ENCODE assay signal across 8 cellular contexts in genomic region chr14:90816686-90817436, GRCh38. TPM values are rescaled to one million over a fixed set of nuclear protein-coding genes. Genes with fewer than 3 reads are reported as not detected.
DNase-seq lines count a peak whose midpoint lies in the region; ATAC-seq and TF ChIP-seq lines count a peak whose summit lies in the region.
"Had no signal": no experiment of that assay in that cellular context is flagged by ENCODE, and none has a peak within 500 bp of the region (broad histone marks: within the 10 kb centered on the region; RNA-seq: fewer than 3 reads in every experiment).

No MANE protein-coding gene starts in this region.

- H3K4me3 Mint-ChIP-seq in activated naive CD8-positive, alpha-beta T cell treated with anti-CD3 and anti-CD28 coated beads for 36 hours: peak overlapping the region; percentile 64

- H3K27ac ChIP-seq in HUES6 (ENCODE audit: low read depth, low read length): no peak overlapping the region
- H3K27ac ChIP-seq in iPS-18a (ENCODE audit: low read length): no peak overlapping the region
- no peak overlapping the region for H3K27ac ChIP-seq in smooth muscle cell (ENCODE audit: low read depth)

- TF ChIP-seq CTCF in smooth muscle cell (IDR thresholded peaks at IDR 0.05; ENCODE audit: borderline replicate concordance, insufficient read depth, poor library complexity, severe bottlenecking) (peak; percentile 0), BE2C (IDR thresholded peaks at IDR 0.05; ENCODE audit: low read depth, low read length) (no peak)

- peak overlapping the region; percentile 52 for H3K4me3 ChIP-seq in HUES6 (ENCODE audit: low read depth, low read length)
- H3K4me3 ChIP-seq in iPS-18a (ENCODE audit: low read length): peak overlapping the region; percentile 32
- peak overlapping the region; percentile 32 for H3K4me3 ChIP-seq in smooth muscle cell
- H3K4me3 ChIP-seq in BE2C (ENCODE audit: low read depth, low read length): no peak overlapping the region; the same call in 1 of the 2 replicates

- peak overlapping the region; percentile 67 for H3K4me2 ChIP-seq in smooth muscle cell

- H3F3A ChIP-seq in smooth muscle cell (ENCODE audit: low read depth): no peaks in the 10 kb centered on the region

- ATAC-seq in GM21360 (IDR thresholded peaks at IDR 0.05; ENCODE audit: unreplicated experiment): no peak
- no peak for ATAC-seq in GM18498 (IDR thresholded peaks at IDR 0.05; ENCODE audit: unreplicated experiment)

- no peak overlapping the region for H3K27ac Mint-ChIP-seq in activated naive CD8-positive, alpha-beta T cell treated with anti-CD3 and anti-CD28 coated beads for 36 hours

- H3K9me3 Mint-ChIP-seq in activated naive CD8-positive, alpha-beta T cell treated with anti-CD3 and anti-CD28 coated beads for 36 hours: no peaks in the 10 kb centered on the region

- H2AFZ ChIP-seq in smooth muscle cell (ENCODE audit: low read depth): peak overlapping the region; percentile 43

- H3K27me3 ChIP-seq in HUES6 (ENCODE audit: control insufficient read depth, insufficient read depth, low read length): peaks cover 19% of the 10 kb centered on the region
- peaks cover 19% of the 10 kb centered on the region for H3K27me3 ChIP-seq in iPS-18a (ENCODE audit: control insufficient read depth, insufficient read depth, low read length)
- H3K27me3 ChIP-seq in smooth muscle cell (ENCODE audit: low read depth): no peaks in the 10 kb centered on the region
- no peaks in the 10 kb centered on the region for H3K27me3 ChIP-seq in BE2C

- H4K20me1 ChIP-seq in smooth muscle cell (ENCODE audit: low read depth): peaks cover 12% of the 10 kb centered on the region

- H3K9ac ChIP-seq in HUES6 (ENCODE audit: low read length): no peak overlapping the region
- H3K9ac ChIP-seq in iPS-18a (ENCODE audit: low read length): no peak overlapping the region
- H3K9ac ChIP-seq in smooth muscle cell (ENCODE audit: low read depth): no peak overlapping the region

- 0 out of 2 replicates have a peak, but pooled peaks cover 2% of the 10 kb centered on the region for H3K9me3 ChIP-seq in HUES6 (ENCODE audit: control insufficient read depth, insufficient read depth, low read depth, low read length)
- H3K9me3 ChIP-seq in iPS-18a (ENCODE audit: control insufficient read depth, low read depth, low read length): no peaks in the 10 kb centered on the region
- no peaks in the 10 kb centered on the region for H3K9me3 ChIP-seq in smooth muscle cell (replicated peaks; ENCODE audit: low read depth)
- no peaks in the 10 kb centered on the region for H3K9me3 ChIP-seq in BE2C

- H3K36me3 ChIP-seq in HUES6 (ENCODE audit: control insufficient read depth, insufficient read depth, low read length) (no peaks in the 10 kb centered on the region), iPS-18a (ENCODE audit: control insufficient read depth, low read depth, low read length) (no peaks in the 10 kb centered on the region), smooth muscle cell (ENCODE audit: low read depth) (no peaks in the 10 kb centered on the region), BE2C (no peaks in the 10 kb centered on the region)

- H3K4me1 Mint-ChIP-seq in activated naive CD8-positive, alpha-beta T cell treated with anti-CD3 and anti-CD28 coated beads for 36 hours: peaks cover 12% of the 10 kb centered on the region

- DNase-seq in activated naive CD8-positive, alpha-beta T cell treated with anti-CD3 and anti-CD28 coated beads for 36 hours: no peak
- DNase-seq in smooth muscle cell (lab: John Stamatoyannopoulos, UW; ENCODE audit: unreplicated experiment) (no peak), BE2C (no peak)
- DNase-seq: NCI-H2227 treated with DMSO at 0.1 percent for 48 hours had no signal

- peaks cover 15% of the 10 kb centered on the region for H3K4me1 ChIP-seq in HUES6 (ENCODE audit: control insufficient read depth, insufficient read depth, low read length)
- peaks cover 7% of the 10 kb centered on the region for H3K4me1 ChIP-seq in iPS-18a (ENCODE audit: control insufficient read depth, low read depth, low read length)
- peaks cover 5% of the 10 kb centered on the region for H3K4me1 ChIP-seq in smooth muscle cell (ENCODE audit: low read depth)
- H3K4me1 ChIP-seq in BE2C: no peaks in the 10 kb centered on the region; the same call in 1 of the 2 replicates

- H3K79me2 ChIP-seq in smooth muscle cell (ENCODE audit: low read depth): peaks cover 22% of the 10 kb centered on the region

- H3K27me3 Mint-ChIP-seq in activated naive CD8-positive, alpha-beta T cell treated with anti-CD3 and anti-CD28 coated beads for 36 hours: peaks cover 23% of the 10 kb centered on the region

- H3K36me3 Mint-ChIP-seq in activated naive CD8-positive, alpha-beta T cell treated with anti-CD3 and anti-CD28 coated beads for 36 hours: peaks cover 2% of the 10 kb centered on the region

- 75% methylated on average over 10 of the region's 16 CpGs for WGBS in smooth muscle cell (ENCODE audit: low lambda C conversion rate)

RNA-seq across cellular contexts. Expression of gene TTC7B, which starts 0.6 kb away (rescaled TPM):
- 1 to 10 TPM; 7.1 to 7.6 TPM for total RNA-seq in activated naive CD8-positive, alpha-beta T cell treated with anti-CD3 and anti-CD28 coated beads for 36 hours
- total RNA-seq in smooth muscle cell: 22.1 and 29.2 TPM in 2 replicates
- polyA plus RNA-seq in smooth muscle cell: 34.5 and 54.1 TPM in 2 replicates
- 47.3 TPM for polyA plus RNA-seq in BE2C (2012; ENCODE audit: insufficient read depth, insufficient read length, low read depth)
